Comparison of ENCODE assay signal across 9 cellular contexts in genomic region chr21:41166947-41167346, GRCh38. TPM values are rescaled to one million over a fixed set of nuclear protein-coding genes. Genes with fewer than 3 reads are reported as not detected.
DNase-seq lines count a peak whose midpoint lies in the region; TF ChIP-seq lines count a peak whose summit lies in the region.
"Had no signal": no experiment of that assay in that cellular context is flagged by ENCODE, and none has a peak within 500 bp of the region (broad histone marks: within the 10 kb centered on the region; RNA-seq: fewer than 3 reads in every experiment).

No MANE protein-coding gene starts in this region.

- H3K4me3 ChIP-seq in AG04449 (ENCODE audit: low read depth, low read length) (peak overlapping the region; percentile 68), NT2/D1 (ENCODE audit: insufficient read length, low read depth) (peak overlapping the region; percentile 63), esophagus (ENCODE audit: low read depth in 1 of 2, low read length in 2 of 2) (peak overlapping the region; percentile 73 to 94)

- H3K27me3 ChIP-seq in NT2/D1 (ENCODE audit: insufficient read depth, insufficient read length) = peaks cover 25% of the 10 kb centered on the region
- no peaks in the 10 kb centered on the region for H3K27me3 ChIP-seq in esophagus (ENCODE audit: control insufficient read depth in 1 of 2, insufficient read depth in 2 of 2, low read length in 2 of 2)

- CTCF ChIA-PET in AG04449 (lab: Yijun Ruan, JAX) = interaction anchor here (0.6 to 2.2 kb wide), 14 partner anchors 9 to 159 kb away, joined by 3 to 13 read pairs (median 4); no protein-coding TSS in a partner anchor

- POLR2A ChIA-PET in AG04449 (lab: Yijun Ruan, JAX) = interaction anchor here (0.9 kb wide), 1 partner anchor 8 kb away, joined by 3 read pairs; no protein-coding TSS in a partner anchor

- H3K27ac Mint-ChIP-seq in nephron = peak overlapping the region in 2 of 3 experiments; percentile 83 to 90

- peak overlapping the region; percentile 73 for H3K9ac ChIP-seq in NT2/D1 (ENCODE audit: insufficient read length, low read depth)

- DNase-seq in AG04449 (ENCODE audit: low read depth, low spot score) = no peak
- DNase-seq in NT2/D1 (ENCODE audit: low read depth, low spot score) = no peak
- DNase-seq in inferior parietal cortex (ENCODE audit: extremely low spot score) = no peak
- DNase-seq in NCI-H510A treated with DMSO at 0.1 percent for 48 hours (lab: John Stamatoyannopoulos, UW) = no peak
- no peak for DNase-seq in glomerular visceral epithelial cell (ENCODE audit: extremely low spot score)
- no peak for DNase-seq in cerebellar cortex (ENCODE audit: low spot score)
- DNase-seq: stimulated activated naive CD4-positive, alpha-beta T cell had no signal

- H3K4me3 Mint-ChIP-seq in nephron = peak overlapping the region; percentile 80 to 87 (median 85)

- no peaks in the 10 kb centered on the region for H3K9me3 ChIP-seq in NT2/D1 (ENCODE audit: insufficient read depth, low read length)
- H3K9me3 ChIP-seq in esophagus (ENCODE audit: control insufficient read depth in 2 of 2, insufficient read depth in 1 of 2, low read depth in 1 of 2, low read length in 1 of 2) = no peaks in the 10 kb centered on the region

- no peaks in the 10 kb centered on the region for H3K36me3 Mint-ChIP-seq in nephron (ENCODE audit: low read depth)

- H3K36me3 ChIP-seq in NT2/D1 (ENCODE audit: insufficient read depth, insufficient read length, low read length) (peaks cover 1% of the 10 kb centered on the region), esophagus (ENCODE audit: control insufficient read depth in 2 of 2, insufficient read depth in 2 of 2, low read length in 1 of 2) (no peaks in the 10 kb centered on the region)

- TF ChIP-seq CTCF in AG04449 (IDR thresholded peaks at IDR 0.05; ENCODE audit: insufficient read depth, low read length, missing control alignments) (no peak), nephron (IDR thresholded peaks at IDR 0.05; ENCODE audit: unreplicated experiment in 3 of 3) (no peak)

- peaks cover 23% of the 10 kb centered on the region for H3K4me1 Mint-ChIP-seq in nephron

- peaks cover 18% of the 10 kb centered on the region for H3K27me3 Mint-ChIP-seq in nephron (ENCODE audit: low read depth)

- H3K9me3 Mint-ChIP-seq in nephron = no peaks in the 10 kb centered on the region

- 12 to 16% methylated on average over 10 to 16 of the region's 16 CpGs for WGBS in esophagus, 2 donors

- H3K4me1 ChIP-seq in NT2/D1 (ENCODE audit: insufficient read depth, insufficient read length) = peaks cover 9% of the 10 kb centered on the region
- peaks cover 0 to 10% of the 10 kb centered on the region in 2 donors for H3K4me1 ChIP-seq in esophagus (ENCODE audit: control insufficient read depth in 2 of 2, insufficient read depth in 2 of 2, low read length in 1 of 2)

- peak overlapping the region; percentile 92 to 94 for H3K27ac ChIP-seq in esophagus (ENCODE audit: low read depth in 2 of 2, low read length in 1 of 2)

RNA-seq across cellular contexts. Expression of gene BACE2, which starts 1.0 kb away (rescaled TPM):
- 10 to 100 TPM; 20.4 to 23.2 TPM for polyA plus RNA-seq in esophagus
